In genomic region chr5:73039082-73039481, GRCh38 we compare ENCODE assay signal across 13 cellular contexts.
A peak's percentile ranks its signal among the peaks of the same experiment; 100 is the strongest.
DNase-seq lines count a peak whose midpoint lies in the region; FAIRE-seq and TF ChIP-seq lines count a peak whose summit lies in the region.
"Had no signal": no experiment of that assay in that cellular context is flagged by ENCODE, and none has a peak within 500 bp of the region (broad histone marks: within the 10 kb centered on the region; RNA-seq: fewer than 3 reads in every experiment).

No MANE protein-coding gene starts in this region.

- no peaks in the 10 kb centered on the region for H3K27me3 ChIP-seq in prostate gland (replicated peaks; ENCODE audit: insufficient read depth)
- H3K27me3 ChIP-seq: upper lobe of left lung had no signal

- TF ChIP-seq POLR2A in prostate gland (IDR thresholded peaks at IDR 0.05): no peak

- intact Hi-C loops in prostate gland (cut with DNase I): no loop called here

- DNase-seq in NCI-H510A treated with DMSO at 0.1 percent for 48 hours (lab: John Stamatoyannopoulos, UW) (peak; percentile 26), NCI-H510A (lab: John Stamatoyannopoulos, UW) (no peak), NCI-H146 treated with DMSO at 0.1 percent for 48 hours (lab: John Stamatoyannopoulos, UW; ENCODE audit: unreplicated experiment) (peak; percentile 88), astrocyte of the hippocampus (ENCODE audit: low read depth, low spot score) (peak; percentile 25), renal cortical epithelial cell (ENCODE audit: low read depth) (peak; percentile 10), urothelium cell line (ENCODE audit: low spot score) (no peak), NCI-H1092 treated with DMSO at 0.1 percent for 48 hours (lab: John Stamatoyannopoulos, UW) (no peak), prostate gland (ENCODE audit: low spot score) (no peak)
- DNase-seq: ACHN; activated naive CD8-positive, alpha-beta T cell treated with anti-CD3 and anti-CD28 coated beads, Interleukin-2, amount 10 ng/mL, durations not matched to agents 7 days and 5 days; Right ventricle myocardium superior; upper lobe of left lung had no signal

- H3K4me3 ChIP-seq in prostate gland: no peak overlapping the region
- H3K4me3 ChIP-seq: upper lobe of left lung had no signal

- no peaks in the 10 kb centered on the region for H3K36me3 ChIP-seq in prostate gland

- H3K9me3 ChIP-seq in prostate gland: no peaks in the 10 kb centered on the region
- H3K9me3 ChIP-seq: upper lobe of left lung had no signal

- no peak for TF ChIP-seq CTCF in prostate gland (IDR thresholded peaks at IDR 0.05)

- H3K4me1 ChIP-seq in prostate gland (replicated peaks): no peaks in the 10 kb centered on the region
- H3K4me1 ChIP-seq: upper lobe of left lung had no signal

- no peak for FAIRE-seq in urothelium cell line (lab: Jason Lieb, UNC)
- FAIRE-seq: GM12892 had no signal

- H3K27ac ChIP-seq in prostate gland: no peak overlapping the region
- H3K27ac ChIP-seq: upper lobe of left lung had no signal

Comparison
In these comparisons a context has a peak if more than half of its experiments do, and no peak if none do; other contexts are left out.
1. DNase-seq: peak in NCI-H510A treated with DMSO at 0.1 percent for 48 hours (single experiment), NCI-H146 treated with DMSO at 0.1 percent for 48 hours (single experiment), astrocyte of the hippocampus (single experiment) and renal cortical epithelial cell (single experiment); none in NCI-H510A (single experiment), urothelium cell line (single experiment), NCI-H1092 treated with DMSO at 0.1 percent for 48 hours (single experiment) and prostate gland (single experiment).